Comparison of ENCODE assay signal across 8 cellular contexts in genomic region chr10:72137583-72137982, GRCh38.
"Had no signal": no experiment of that assay in that cellular context is flagged by ENCODE, and none has a peak within 500 bp of the region (broad histone marks: within the 10 kb centered on the region; RNA-seq: fewer than 3 reads in every experiment).

No MANE protein-coding gene starts in this region.

- H3K4me3 ChIP-seq: GM12878 had no signal

- ATAC-seq: GM12878 had no signal

- FAIRE-seq: G401.6, GM12878, GM12891, GM12892, GM18507, GM19239 had no signal

- DNase-seq: GDM1, GF-D8 had no signal
